In the genomic region with DNA sequence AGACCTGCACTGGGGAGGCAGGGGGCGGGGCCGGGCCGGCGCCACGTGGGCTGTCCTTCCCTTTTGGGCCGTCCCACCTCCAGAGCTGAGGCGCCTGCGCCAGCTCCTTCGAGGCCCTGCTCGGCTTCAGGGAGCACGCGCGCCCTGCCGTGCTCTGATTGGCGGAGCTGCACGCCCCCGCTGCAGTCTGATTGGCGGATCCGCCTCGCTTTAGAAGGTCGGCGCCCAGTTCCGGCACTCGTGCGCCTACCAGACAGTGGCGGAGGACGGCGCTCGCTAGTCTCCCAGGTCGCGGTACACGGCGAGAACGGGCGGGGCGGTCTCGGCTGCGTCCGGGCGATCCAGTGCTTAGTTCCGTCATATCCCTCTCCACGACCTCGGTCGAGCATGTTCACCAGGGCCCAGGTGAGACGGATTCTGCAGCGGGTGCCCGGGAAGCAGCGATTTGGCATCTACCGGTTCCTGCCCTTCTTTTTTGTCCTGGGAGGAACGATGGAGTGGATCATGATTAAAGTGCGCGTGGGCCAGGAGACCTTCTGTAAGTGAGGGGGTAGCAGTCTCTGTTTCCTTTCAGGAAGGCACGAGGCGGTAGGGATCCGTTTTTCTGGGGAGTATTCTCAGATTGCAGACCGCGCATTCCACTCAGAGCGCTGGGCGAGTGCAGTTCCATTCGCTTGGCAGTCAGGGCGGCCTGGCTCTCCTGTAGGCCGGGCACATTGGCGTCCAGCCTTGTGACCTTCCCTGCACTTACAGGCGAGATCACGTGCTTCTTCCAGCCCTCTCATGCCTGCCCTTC, we compare ENCODE assay signal across 8 cellular contexts. TPM values are rescaled to one million over a fixed set of nuclear protein-coding genes. Genes with fewer than 3 reads are reported as not detected.
DNase-seq lines count a peak whose midpoint lies in the region; ATAC-seq, FAIRE-seq and TF ChIP-seq lines count a peak whose summit lies in the region.

A gene with protein sequence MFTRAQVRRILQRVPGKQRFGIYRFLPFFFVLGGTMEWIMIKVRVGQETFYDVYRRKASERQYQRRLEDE (plus strand): TSS at position 237 of the 796 bp plus-strand sequence. CDS start 151 bp downstream, at position 388.

- CTCF ChIA-PET in WTC11 (lab: Charles Lee): interaction anchor here (0.7 to 1.4 kb wide), 9 partner anchors 17 to 256 kb away, joined by 3 to 7 read pairs (median 3); no protein-coding TSS in a partner anchor

- no peaks in the 10 kb centered on the region for H3K9me3 ChIP-seq in small intestine (ENCODE audit: control insufficient read depth, low read depth)

- peak; percentile 90 for DNase-seq in AG09309 (ENCODE audit: low read depth)
- peak; percentile 86 for DNase-seq in NCI-H2227 treated with DMSO at 0.1 percent for 48 hours (lab: John Stamatoyannopoulos, UW)
- DNase-seq in WTC11 (ENCODE audit: low spot score): peak; percentile 98
- peak; percentile 95 for DNase-seq in bronchial epithelial cell (ENCODE audit: low read depth)
- peak; percentile 96 for DNase-seq in iPS-NIHi11 (ENCODE audit: low spot score)
- DNase-seq in small intestine: peak; percentile 99

- H3K4me3 ChIP-seq in AG09309 (ENCODE audit: control insufficient read depth, low read depth, low read length): peak within 1 kb of the TSS; percentile 70
- peak within 1 kb of the TSS; percentile 89 for H3K4me3 ChIP-seq in bronchial epithelial cell (ENCODE audit: low read depth, low read length)
- peak within 1 kb of the TSS; percentile 49 to 68 for H3K4me3 ChIP-seq in small intestine (ENCODE audit: low read depth in 1 of 2, low read length in 2 of 2)

- peak; percentile 99 for TF ChIP-seq POLR2A in GM18951 (IDR thresholded peaks at IDR 0.05; ENCODE audit: extremely low read depth, insufficient read depth, insufficient read length)

- H3K4me1 Mint-ChIP-seq in WTC11: peaks cover 51% of the 10 kb centered on the region

- peak within 1 kb of the TSS; percentile 99 for H3K27ac Mint-ChIP-seq in WTC11

- H3K27ac ChIP-seq in small intestine (ENCODE audit: low read depth in 1 of 2, low read length in 1 of 2): peak within 1 kb of the TSS; percentile 64 to 87

- peaks cover 15% of the 10 kb centered on the region for H3K36me3 Mint-ChIP-seq in WTC11

- H3K27me3 Mint-ChIP-seq in WTC11 (ENCODE audit: low read depth): no peaks in the 10 kb centered on the region

- POLR2A ChIA-PET in WTC11 (lab: Charles Lee): interaction anchor here (0.6 to 1.0 kb wide), 3 partner anchors 17 to 219 kb away, joined by 3 to 4 read pairs (median 3); no protein-coding TSS in a partner anchor

- in situ Hi-C loops in GM18951 (cut with MboI; ENCODE audit: low sequenced_read_pairs, unreplicated experiment): no loop called here

- 0% methylated on average over 57 to 65 of the region's 65 CpGs for WGBS in small intestine, 3 donors

- H3K36me3 ChIP-seq in bronchial epithelial cell (ENCODE audit: control insufficient read depth, insufficient read depth, low read length) (peaks cover 5% of the 10 kb centered on the region), small intestine (ENCODE audit: control insufficient read depth in 2 of 2, insufficient read depth in 2 of 2, low read length in 2 of 2) (no peaks in the 10 kb centered on the region)

- ATAC-seq in HG03175 (IDR thresholded peaks at IDR 0.05; ENCODE audit: unreplicated experiment) (peak; percentile 85), WTC11 (peak; percentile 86)

- no peaks in the 10 kb centered on the region for H3K9me3 Mint-ChIP-seq in WTC11

- H3K27me3 ChIP-seq in bronchial epithelial cell (ENCODE audit: control insufficient read depth, insufficient read depth, low read length) (no peaks in the 10 kb centered on the region), small intestine (ENCODE audit: control insufficient read depth in 2 of 2, insufficient read depth in 2 of 2, low read length in 2 of 2) (no peaks in the 10 kb centered on the region)

- FAIRE-seq in bronchial epithelial cell (lab: Jason Lieb, UNC) (no peak), small intestine (lab: Jason Lieb, UNC) (no peak)

- TF ChIP-seq CTCF in AG09309 (IDR thresholded peaks at IDR 0.05; ENCODE audit: control insufficient read depth, insufficient read depth, low read depth, low read length, missing control alignments) (peak; percentile 3), WTC11 (IDR thresholded peaks at IDR 0.05) (no peak), bronchial epithelial cell (IDR thresholded peaks at IDR 0.05; ENCODE audit: insufficient read depth, low read length, severe bottlenecking) (peak; percentile 13)

- peak within 1 kb of the TSS; percentile 98 for H3K4me3 Mint-ChIP-seq in WTC11

- peaks cover 5 to 13% of the 10 kb centered on the region in 2 donors for H3K4me1 ChIP-seq in small intestine (ENCODE audit: control insufficient read depth in 2 of 2, insufficient read depth in 1 of 2, low read depth in 1 of 2, low read length in 1 of 2)

TF ChIP-seq in WTC11, 78 proteins besides CTCF, POLR2A, EP300 and RAD21 (continues in another document):
- TF ChIP-seq NFATC4 (CRISPR knock-in tag; IDR thresholded peaks at IDR 0.05) (no peak), TEAD4 (CRISPR knock-in tag; IDR thresholded peaks at IDR 0.05) (0 out of 2 replicates have a peak, but pooled peaks have one; percentile 45), TP53 (CRISPR knock-in tag; IDR thresholded peaks at IDR 0.05) (peak; percentile 94), CREB1 (CRISPR knock-in tag; IDR thresholded peaks at IDR 0.05) (peak; percentile 90), FOXJ3 (CRISPR knock-in tag; IDR thresholded peaks at IDR 0.05; ENCODE audit: borderline replicate concordance) (no peak), TEAD1 (CRISPR knock-in tag; IDR thresholded peaks at IDR 0.05) (peak; percentile 80; the same call in 1 of the 2 replicates), CBFB (CRISPR knock-in tag; IDR thresholded peaks at IDR 0.05; ENCODE audit: low read depth) (no peak), EMX1 (CRISPR knock-in tag; IDR thresholded peaks at IDR 0.05) (0 out of 2 replicates have a peak, but pooled peaks have one; percentile 47), ETV6 (CRISPR knock-in tag; IDR thresholded peaks at IDR 0.05) (peak; percentile 97), FOXK1 (CRISPR knock-in tag; IDR thresholded peaks at IDR 0.05) (peak; percentile 93), NFYB (CRISPR knock-in tag; conservative IDR thresholded peaks at IDR 0.05; ENCODE audit: low read depth) (peak; percentile 98), ZNF263 (CRISPR knock-in tag; IDR thresholded peaks at IDR 0.05; ENCODE audit: low read depth) (peak; percentile 64), OVOL2 (CRISPR knock-in tag; IDR thresholded peaks at IDR 0.05; ENCODE audit: borderline replicate concordance) (no peak), MYBL2 (CRISPR knock-in tag; IDR thresholded peaks at IDR 0.05) (peak; percentile 88; the same call in 1 of the 2 replicates), RORB (CRISPR knock-in tag; IDR thresholded peaks at IDR 0.05) (no peak), IRF2 (CRISPR knock-in tag; IDR thresholded peaks at IDR 0.05; ENCODE audit: borderline replicate concordance, low read depth) (no peak), ZNF423 (CRISPR knock-in tag; IDR thresholded peaks at IDR 0.05) (no peak), NFE2L1 (CRISPR knock-in tag; IDR thresholded peaks at IDR 0.05) (peak; percentile 88; the same call in 1 of the 2 replicates)
- TF ChIP-seq, protein P1, sequence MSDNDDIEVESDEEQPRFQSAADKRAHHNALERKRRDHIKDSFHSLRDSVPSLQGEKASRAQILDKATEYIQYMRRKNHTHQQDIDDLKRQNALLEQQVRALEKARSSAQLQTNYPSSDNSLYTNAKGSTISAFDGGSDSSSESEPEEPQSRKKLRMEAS (CRISPR knock-in tag; IDR thresholded peaks at IDR 0.05): peak; percentile 97
- TF ChIP-seq, protein P2, sequence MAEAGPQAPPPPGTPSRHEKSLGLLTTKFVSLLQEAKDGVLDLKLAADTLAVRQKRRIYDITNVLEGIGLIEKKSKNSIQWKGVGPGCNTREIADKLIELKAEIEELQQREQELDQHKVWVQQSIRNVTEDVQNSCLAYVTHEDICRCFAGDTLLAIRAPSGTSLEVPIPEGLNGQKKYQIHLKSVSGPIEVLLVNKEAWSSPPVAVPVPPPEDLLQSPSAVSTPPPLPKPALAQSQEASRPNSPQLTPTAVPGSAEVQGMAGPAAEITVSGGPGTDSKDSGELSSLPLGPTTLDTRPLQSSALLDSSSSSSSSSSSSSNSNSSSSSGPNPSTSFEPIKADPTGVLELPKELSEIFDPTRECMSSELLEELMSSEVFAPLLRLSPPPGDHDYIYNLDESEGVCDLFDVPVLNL (CRISPR knock-in tag; IDR thresholded peaks at IDR 0.05; ENCODE audit: borderline replicate concordance, low read depth): peak; percentile 48; the same call in 1 of the 2 replicates
- TF ChIP-seq, protein P3, sequence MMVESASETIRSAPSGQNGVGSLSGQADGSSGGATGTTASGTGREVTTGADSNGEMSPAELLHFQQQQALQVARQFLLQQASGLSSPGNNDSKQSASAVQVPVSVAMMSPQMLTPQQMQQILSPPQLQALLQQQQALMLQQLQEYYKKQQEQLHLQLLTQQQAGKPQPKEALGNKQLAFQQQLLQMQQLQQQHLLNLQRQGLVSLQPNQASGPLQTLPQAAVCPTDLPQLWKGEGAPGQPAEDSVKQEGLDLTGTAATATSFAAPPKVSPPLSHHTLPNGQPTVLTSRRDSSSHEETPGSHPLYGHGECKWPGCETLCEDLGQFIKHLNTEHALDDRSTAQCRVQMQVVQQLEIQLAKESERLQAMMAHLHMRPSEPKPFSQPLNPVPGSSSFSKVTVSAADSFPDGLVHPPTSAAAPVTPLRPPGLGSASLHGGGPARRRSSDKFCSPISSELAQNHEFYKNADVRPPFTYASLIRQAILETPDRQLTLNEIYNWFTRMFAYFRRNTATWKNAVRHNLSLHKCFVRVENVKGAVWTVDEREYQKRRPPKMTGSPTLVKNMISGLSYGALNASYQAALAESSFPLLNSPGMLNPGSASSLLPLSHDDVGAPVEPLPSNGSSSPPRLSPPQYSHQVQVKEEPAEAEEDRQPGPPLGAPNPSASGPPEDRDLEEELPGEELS (CRISPR knock-in tag; IDR thresholded peaks at IDR 0.05): peak; percentile 87

RNA-seq across cellular contexts. Expression of the gene that starts here (rescaled TPM):
- total RNA-seq in WTC11 (2021): 30.0 to 37.8 TPM (median 36.4 TPM) in 3 replicates
- 0.79 and 5.6 TPM in 2 replicates for total RNA-seq in bronchial epithelial cell
- polyA plus RNA-seq in small intestine: 10 to 100 TPM in 2 of 3 donors, 1 to 10 TPM in 1; 8.9 to 38.9 (median 21.0) TPM

Comparison
In these comparisons a context has a peak if more than half of its experiments do, and no peak if none do; other contexts are left out.
1. Peak in every context shown above with its lines: DNase-seq, ATAC-seq, H3K4me3 ChIP-seq and H3K27ac ChIP-seq.